Comparison of ENCODE assay signal across 22 cellular contexts in genomic region chr2:47536696-47537095, GRCh38. TPM values are rescaled to one million over a fixed set of nuclear protein-coding genes. Genes with fewer than 3 reads are reported as not detected.
A peak's percentile ranks its signal among the peaks of the same experiment; 100 is the strongest.
DNase-seq lines count a peak whose midpoint lies in the region; ATAC-seq, FAIRE-seq and TF ChIP-seq lines count a peak whose summit lies in the region.
"Had no signal": no experiment of that assay in that cellular context is flagged by ENCODE, and none has a peak within 500 bp of the region (broad histone marks: within the 10 kb centered on the region; RNA-seq: fewer than 3 reads in every experiment).

No MANE protein-coding gene starts in this region.

- no peaks in the 10 kb centered on the region for H3K4me1 ChIP-seq in effector memory CD4-positive, alpha-beta T cell (ENCODE audit: control insufficient read depth, insufficient read depth, low read length, poor library complexity, severe bottlenecking)
- peaks cover 3% of the 10 kb centered on the region for H3K4me1 ChIP-seq in mesendoderm (ENCODE audit: control insufficient read depth, low read depth, low read length)

- H3K27me3 Mint-ChIP-seq in HFFc6 (ENCODE audit: insufficient read depth), result peaks cover 5% of the 10 kb centered on the region
- H3K27me3 Mint-ChIP-seq: B cell had no signal

- peaks cover 39% of the 10 kb centered on the region for H3K4me1 Mint-ChIP-seq in HFFc6 (ENCODE audit: low read depth)
- H3K4me1 Mint-ChIP-seq: B cell; CD4-positive, alpha-beta memory T cell had no signal

- H3K27ac ChIP-seq in effector memory CD4-positive, alpha-beta T cell (ENCODE audit: insufficient read depth, low read length, poor library complexity, severe bottlenecking), result no peak overlapping the region
- no peak overlapping the region for H3K27ac ChIP-seq in mesendoderm (ENCODE audit: low read depth, low read length)
- H3K27ac ChIP-seq: C4-2B, GM23248, HL-60 had no signal

- TF ChIP-seq CTCF in HFFc6 (IDR thresholded peaks at IDR 0.05) (peak; percentile 18; the same call in 1 of the 2 replicates), bronchial epithelial cell (IDR thresholded peaks at IDR 0.05; ENCODE audit: insufficient read depth, low read length, severe bottlenecking) (no peak), fibroblast of villous mesenchyme (IDR thresholded peaks at IDR 0.05; ENCODE audit: insufficient read depth, low read depth, low read length) (no peak)

- no peak overlapping the region for H2BK5ac ChIP-seq in mesendoderm (ENCODE audit: low read length)

- no peaks in the 10 kb centered on the region for H3K79me2 ChIP-seq in mesendoderm (ENCODE audit: control insufficient read depth, insufficient read depth, low read length)

- H3K4me3 ChIP-seq in bronchial epithelial cell (ENCODE audit: low read depth, low read length) (no peak overlapping the region), fibroblast of villous mesenchyme (ENCODE audit: low read depth, low read length) (no peak overlapping the region), mesendoderm (ENCODE audit: low read length) (no peak overlapping the region)
- no peak overlapping the region for H3K4me3 ChIP-seq in effector memory CD4-positive, alpha-beta T cell (ENCODE audit: insufficient read depth, low read depth, low read length, poor library complexity, severe bottlenecking)
- H3K4me3 ChIP-seq: GM23248, K562 had no signal

- H3K27me3 ChIP-seq in bronchial epithelial cell (ENCODE audit: control insufficient read depth, insufficient read depth, low read length), result no peaks in the 10 kb centered on the region
- no peaks in the 10 kb centered on the region for H3K27me3 ChIP-seq in effector memory CD4-positive, alpha-beta T cell (replicated peaks; ENCODE audit: control insufficient read depth, insufficient read depth, low read length, poor library complexity, severe bottlenecking)
- H3K27me3 ChIP-seq in mesendoderm (ENCODE audit: insufficient read depth, low read length, poor library complexity), result no peaks in the 10 kb centered on the region

- no peaks in the 10 kb centered on the region for H3K36me3 ChIP-seq in bronchial epithelial cell (ENCODE audit: control insufficient read depth, insufficient read depth, low read length)
- H3K36me3 ChIP-seq in effector memory CD4-positive, alpha-beta T cell (ENCODE audit: control insufficient read depth, insufficient read depth, low read length), result no peaks in the 10 kb centered on the region
- H3K36me3 ChIP-seq in mesendoderm (ENCODE audit: control insufficient read depth, insufficient read depth, low read length), result no peaks in the 10 kb centered on the region

- H3K9me3 ChIP-seq in effector memory CD4-positive, alpha-beta T cell (ENCODE audit: control insufficient read depth, low read length), result no peaks in the 10 kb centered on the region

- no peaks in the 10 kb centered on the region for H3K79me1 ChIP-seq in mesendoderm (ENCODE audit: low read length)

- H3K9ac ChIP-seq in mesendoderm (ENCODE audit: low read length), result no peak overlapping the region
- H3K9ac ChIP-seq: GM23248 had no signal

- no peak overlapping the region for H4K5ac ChIP-seq in mesendoderm (ENCODE audit: low read length)

- H2BK15ac ChIP-seq in mesendoderm (replicated peaks; ENCODE audit: low read depth), result no peak overlapping the region

- no peak overlapping the region for H3K4me2 ChIP-seq in mesendoderm (ENCODE audit: low read length)

- no peak overlapping the region for H2AK5ac ChIP-seq in mesendoderm (ENCODE audit: low read length)

- H3K36me3 Mint-ChIP-seq in HFFc6 (ENCODE audit: low read depth), result no peaks in the 10 kb centered on the region

- FAIRE-seq in bronchial epithelial cell (lab: Jason Lieb, UNC), result peak; percentile 32
- FAIRE-seq in urothelium cell line (lab: Jason Lieb, UNC), result peak; percentile 13
- FAIRE-seq: D721Med, G401.6, GM12891, H54, K562 had no signal

- H3K18ac ChIP-seq in mesendoderm (ENCODE audit: low read length), result no peak overlapping the region

- H3K4me3 Mint-ChIP-seq in HFFc6, result no peak overlapping the region; the same call in 1 of the 2 replicates
- H3K4me3 Mint-ChIP-seq: B cell; CD4-positive, alpha-beta memory T cell had no signal

- no peak overlapping the region for H3K23ac ChIP-seq in mesendoderm (ENCODE audit: low read length)

- H3K4ac ChIP-seq in mesendoderm (ENCODE audit: low read depth, low read length), result no peak overlapping the region

- H3K27ac Mint-ChIP-seq in HFFc6, result no peak overlapping the region
- H3K27ac Mint-ChIP-seq: B cell; CD4-positive, alpha-beta memory T cell had no signal

- DNase-seq in HFFc6 (peak; percentile 3), bronchial epithelial cell (ENCODE audit: low read depth) (no peak), fibroblast of villous mesenchyme (ENCODE audit: low read depth) (peak; percentile 50), urothelium cell line (ENCODE audit: low spot score) (no peak), mesendoderm (no peak)
- no peak for DNase-seq in effector memory CD4-positive, alpha-beta T cell
- DNase-seq: CD4-positive, alpha-beta memory T cell; DMS153; DMS79 treated with DMSO at 0.1 percent for 48 hours had no signal

- H3K56ac ChIP-seq in mesendoderm (ENCODE audit: low read length), result no peak overlapping the region

- no CpG with 5 or more reads among the region's 6 CpGs for WGBS in mesendoderm (ENCODE audit: extremely low coverage, insufficient coverage, low lambda C conversion rate)

- no peaks in the 10 kb centered on the region for H3K9me3 Mint-ChIP-seq in HFFc6
- H3K9me3 Mint-ChIP-seq: CD4-positive, alpha-beta memory T cell had no signal

- ATAC-seq in HG03196 (IDR thresholded peaks at IDR 0.05; ENCODE audit: unreplicated experiment) (no peak), HG02623 (IDR thresholded peaks at IDR 0.05; ENCODE audit: unreplicated experiment) (no peak)
- ATAC-seq: HCT116, K562 had no signal

- no peak overlapping the region for H4K8ac ChIP-seq in mesendoderm (ENCODE audit: low read depth, low read length)

- no peak overlapping the region for H2BK120ac ChIP-seq in mesendoderm (ENCODE audit: low read depth, low read length)

RNA-seq across cellular contexts. Expression of gene KCNK12, which starts 34.1 kb away (rescaled TPM):
- total RNA-seq in HFFc6 (2021; fragmentation: NEBNext Ultra II Directional; extraction: Animal tissue kit (Norgen Biotek cat#: 25700)), result under 1 TPM in 1 of 6 experiments, not detected in 5; 0.02 TPM
- total RNA-seq in bronchial epithelial cell (under 0.01 TPM in 2 replicates), fibroblast of villous mesenchyme (not detected in 2 replicates)
- polyA plus RNA-seq in mesendoderm (2013, experiment 1 of 2), result 3.8 TPM
- 3.7 TPM for polyA plus RNA-seq in mesendoderm (2013, experiment 2 of 2)
- total RNA-seq: A673, GM23248, K562 had no signal

Comparison
In these comparisons a context has a peak if more than half of its experiments do, and no peak if none do; other contexts are left out.
1. DNase-seq: peak in HFFc6 (single experiment) and fibroblast of villous mesenchyme (single experiment); none in bronchial epithelial cell (single experiment), urothelium cell line (single experiment), effector memory CD4-positive, alpha-beta T cell (0 of 3) and mesendoderm (single experiment).